Comparison of ENCODE assay signal across 8 cellular contexts in the genomic region with DNA sequence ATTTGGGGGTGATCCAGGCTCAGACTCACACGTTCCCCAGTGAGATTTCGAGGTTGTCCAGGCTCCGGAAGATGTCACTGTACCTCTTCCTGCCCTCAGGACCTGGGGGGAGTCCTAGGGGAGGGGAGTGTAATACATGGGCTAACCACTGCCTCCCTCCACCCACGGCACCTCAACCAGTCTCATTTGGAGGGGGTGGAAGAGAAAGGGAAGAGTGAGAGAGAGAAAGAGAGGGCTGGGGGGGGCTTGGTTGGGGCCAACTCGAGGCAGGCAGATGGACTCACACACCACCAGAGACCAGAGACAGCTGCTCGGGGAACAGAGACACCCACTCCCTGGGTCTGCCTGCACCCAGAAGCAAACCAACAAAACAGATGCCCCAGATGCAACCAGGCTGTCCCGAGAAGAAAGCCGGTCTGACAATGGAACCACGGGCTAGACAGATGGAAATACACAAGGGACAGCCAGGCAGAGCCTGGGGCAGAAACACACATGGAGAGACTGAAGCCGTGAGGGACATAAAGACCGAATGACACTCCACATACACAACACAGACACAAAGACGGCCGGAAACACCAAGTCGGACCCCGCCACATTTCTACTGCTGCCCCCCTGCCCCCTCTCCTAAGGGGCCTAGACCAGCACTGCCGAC. TPM values are rescaled to one million over a fixed set of nuclear protein-coding genes. Genes with fewer than 3 reads are reported as not detected.
DNase-seq lines count a peak whose midpoint lies in the region; ATAC-seq and TF ChIP-seq lines count a peak whose summit lies in the region.

No MANE protein-coding gene starts in this region.

- DNase-seq in CMK (ENCODE audit: low read depth) = peak; percentile 12
- peak; percentile 45 for DNase-seq in GM23248
- peak; percentile 11 for DNase-seq in PC-3
- DNase-seq in astrocyte of the hippocampus (ENCODE audit: low read depth, low spot score) = peak; percentile 34
- DNase-seq in stimulated activated CD8-positive, alpha-beta memory T cell treated with anti-CD3 and anti-CD28 coated beads, Interleukin-7, amount 100 ng/mL, for 24 hours (ENCODE audit: low read depth) = peak; percentile 7

- H3K27ac ChIP-seq in GM23248 (no peak overlapping the region), PC-3 (ENCODE audit: low read length) (no peak overlapping the region), liver (ENCODE audit: low read depth in 1 of 2, low read length in 2 of 2) (peak overlapping the region; percentile 43 to 73)

- H3K4me3 ChIP-seq in GM23248 = peak overlapping the region; percentile 94
- H3K4me3 ChIP-seq in PC-3 (ENCODE audit: low read length) = peak overlapping the region; percentile 91
- H3K4me3 ChIP-seq in liver (ENCODE audit: low read depth in 1 of 3, low read length in 3 of 3) = peak overlapping the region; percentile 71 to 89 (median 72)

- no peak for TF ChIP-seq RAD21 in liver (IDR thresholded peaks at IDR 0.05)

- H3F3A ChIP-seq in GM23248 (ENCODE audit: insufficient read depth) = peaks cover 8% of the 10 kb centered on the region
- no peaks in the 10 kb centered on the region for H3F3A ChIP-seq in PC-3 (ENCODE audit: low read length, unreplicated experiment)

- POLR2A ChIA-PET in PC-3 (lab: Charles Lee; ENCODE audit: unreplicated experiment) = no interaction called here

- no peaks in the 10 kb centered on the region for H3K4me1 ChIP-seq in GM23248 (ENCODE audit: insufficient read depth)
- peaks cover 3% of the 10 kb centered on the region; the same call in 1 of the 2 replicates for H3K4me1 ChIP-seq in PC-3 (ENCODE audit: insufficient read depth, low read length)
- H3K4me1 ChIP-seq in liver (ENCODE audit: control insufficient read depth in 4 of 4, insufficient read depth in 4 of 4, low read length in 3 of 4) = peaks cover 1 to 15% (median 8%) of the 10 kb centered on the region in 4 donors

- TF ChIP-seq CTCF in PC-3 (conservative IDR thresholded peaks at IDR 0.05; ENCODE audit: low read depth, low read length) (no peak), liver (IDR thresholded peaks at IDR 0.05; ENCODE audit: low read depth, low read length, missing input control) (no peak)

- ATAC-seq in PC-3 (peak; percentile 32), HG03571 (IDR thresholded peaks at IDR 0.05; ENCODE audit: unreplicated experiment) (no peak), GM21390 (IDR thresholded peaks at IDR 0.05; ENCODE audit: unreplicated experiment) (no peak)

- 22 to 23% methylated on average over 15 to 16 of the region's 16 CpGs for WGBS in GM23248 (ENCODE audit: low coverage in 1 of 2, low lambda C conversion rate in 2 of 2, missing lambda C conversion rate in 2 of 2), 2 experiments
- WGBS in liver = 33% methylated on average over 16 of the region's 16 CpGs

- H3K4me2 ChIP-seq in GM23248 (ENCODE audit: unreplicated experiment) = peak overlapping the region; percentile 100
- H3K4me2 ChIP-seq in PC-3 (ENCODE audit: low read length) = peak overlapping the region; percentile 94

- CTCF ChIA-PET in PC-3 (lab: Charles Lee) = no interaction called here

- H3K27me3 ChIP-seq in GM23248 (replicated peaks; ENCODE audit: insufficient read depth) = no peaks in the 10 kb centered on the region
- no peaks in the 10 kb centered on the region for H3K27me3 ChIP-seq in PC-3 (ENCODE audit: low read length)
- no peaks in the 10 kb centered on the region for H3K27me3 ChIP-seq in liver (ENCODE audit: control insufficient read depth in 4 of 4, insufficient read depth in 4 of 4, low read length in 3 of 4)

- intact Hi-C loops in PC-3 (cut with micrococcal nuclease) = loop anchor here (1.0 to 5.0 kb wide), 2 partner anchors 90 to 110 kb away; no protein-coding TSS in a partner anchor

- H3K36me3 ChIP-seq in GM23248 (ENCODE audit: low read depth) (no peaks in the 10 kb centered on the region; the same call in 1 of the 2 replicates), PC-3 (ENCODE audit: low read depth, low read length) (peaks cover 10% of the 10 kb centered on the region; the same call in 1 of the 2 replicates), liver (ENCODE audit: control insufficient read depth in 4 of 4, insufficient read depth in 3 of 4, low read depth in 1 of 4, low read length in 3 of 4) (peaks cover 14 to 29% (median 19%) of the 10 kb centered on the region in 4 donors)

- H4K20me1 ChIP-seq in GM23248 (ENCODE audit: insufficient read depth) (no peaks in the 10 kb centered on the region), PC-3 (ENCODE audit: low read length) (no peaks in the 10 kb centered on the region)

- BruUV-seq in PC-3 (replicated peaks; lab: Mats Ljungman, UMichigan) = no TSS peak

- H3K9me3 ChIP-seq in GM23248 (ENCODE audit: low read depth) (no peaks in the 10 kb centered on the region), PC-3 (ENCODE audit: low read length) (no peaks in the 10 kb centered on the region), liver (ENCODE audit: control insufficient read depth in 4 of 4, low read length in 3 of 4) (no peaks in the 10 kb centered on the region)

- H3K9ac ChIP-seq in GM23248 = peak overlapping the region; percentile 85
- peak overlapping the region; percentile 77 for H3K9ac ChIP-seq in PC-3 (ENCODE audit: low read length)
- peak overlapping the region; percentile 58 to 66 for H3K9ac ChIP-seq in liver (ENCODE audit: low read depth in 1 of 2, low read length in 2 of 2)

- no peaks in the 10 kb centered on the region for H3K9me2 ChIP-seq in GM23248 (ENCODE audit: insufficient read depth)
- H3K9me2 ChIP-seq in PC-3 (replicated peaks; ENCODE audit: low read length) = no peaks in the 10 kb centered on the region

- H2AFZ ChIP-seq in GM23248 (peak overlapping the region; percentile 89), PC-3 (ENCODE audit: low read length) (peak overlapping the region; percentile 92)

- in situ Hi-C loops in GM23248 (cut with MboI) = loop anchor here (5.0 kb wide), 1 partner anchor 105 kb away; a partner anchor contains a TSS

- H3K79me2 ChIP-seq in GM23248 (ENCODE audit: insufficient read depth) = no peaks in the 10 kb centered on the region
- H3K79me2 ChIP-seq in PC-3 (ENCODE audit: low read length) = 0 out of 2 replicates have a peak, but pooled peaks cover 6% of the 10 kb centered on the region

TF ChIP-seq in liver, 16 proteins besides CTCF, POLR2A, EP300 and RAD21:
- TF ChIP-seq, protein P1, sequence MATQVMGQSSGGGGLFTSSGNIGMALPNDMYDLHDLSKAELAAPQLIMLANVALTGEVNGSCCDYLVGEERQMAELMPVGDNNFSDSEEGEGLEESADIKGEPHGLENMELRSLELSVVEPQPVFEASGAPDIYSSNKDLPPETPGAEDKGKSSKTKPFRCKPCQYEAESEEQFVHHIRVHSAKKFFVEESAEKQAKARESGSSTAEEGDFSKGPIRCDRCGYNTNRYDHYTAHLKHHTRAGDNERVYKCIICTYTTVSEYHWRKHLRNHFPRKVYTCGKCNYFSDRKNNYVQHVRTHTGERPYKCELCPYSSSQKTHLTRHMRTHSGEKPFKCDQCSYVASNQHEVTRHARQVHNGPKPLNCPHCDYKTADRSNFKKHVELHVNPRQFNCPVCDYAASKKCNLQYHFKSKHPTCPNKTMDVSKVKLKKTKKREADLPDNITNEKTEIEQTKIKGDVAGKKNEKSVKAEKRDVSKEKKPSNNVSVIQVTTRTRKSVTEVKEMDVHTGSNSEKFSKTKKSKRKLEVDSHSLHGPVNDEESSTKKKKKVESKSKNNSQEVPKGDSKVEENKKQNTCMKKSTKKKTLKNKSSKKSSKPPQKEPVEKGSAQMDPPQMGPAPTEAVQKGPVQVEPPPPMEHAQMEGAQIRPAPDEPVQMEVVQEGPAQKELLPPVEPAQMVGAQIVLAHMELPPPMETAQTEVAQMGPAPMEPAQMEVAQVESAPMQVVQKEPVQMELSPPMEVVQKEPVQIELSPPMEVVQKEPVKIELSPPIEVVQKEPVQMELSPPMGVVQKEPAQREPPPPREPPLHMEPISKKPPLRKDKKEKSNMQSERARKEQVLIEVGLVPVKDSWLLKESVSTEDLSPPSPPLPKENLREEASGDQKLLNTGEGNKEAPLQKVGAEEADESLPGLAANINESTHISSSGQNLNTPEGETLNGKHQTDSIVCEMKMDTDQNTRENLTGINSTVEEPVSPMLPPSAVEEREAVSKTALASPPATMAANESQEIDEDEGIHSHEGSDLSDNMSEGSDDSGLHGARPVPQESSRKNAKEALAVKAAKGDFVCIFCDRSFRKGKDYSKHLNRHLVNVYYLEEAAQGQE (IDR thresholded peaks at IDR 0.05) = no peak

RNA-seq across cellular contexts. Expression of a gene that starts 0.8 kb away (rescaled TPM):
- 2.9 and 5.0 TPM in 2 replicates for total RNA-seq in GM23248 (2014; rRNA removed; shearing (Covaris generic))
- polyA plus RNA-seq in GM23248 (2016; fragmentation: Nextera tagmentation; extraction: Ambion mirVana) = 3.0 and 3.1 TPM in 2 replicates
- total RNA-seq in PC-3 (2014; rRNA removed) = 6.3 and 11.1 TPM in 2 replicates
- total RNA-seq in liver = 1 to 10 TPM; 5.3 to 6.5 TPM
- 1 to 10 TPM in 1 of 2 donors, under 1 TPM in 1; 0.89 to 3.4 TPM for polyA plus RNA-seq in liver

RNA-seq across cellular contexts. Expression of a gene that starts 14.6 kb away (rescaled TPM):
- 0.13 and 1.8 TPM in 2 replicates for total RNA-seq in GM23248 (2014; rRNA removed; shearing (Covaris generic))
- polyA plus RNA-seq in GM23248 (2016; fragmentation: Nextera tagmentation; extraction: Ambion mirVana) (0.72 and 1.3 TPM in 2 replicates), liver (1 to 10 TPM; 1.0 to 1.3 TPM)
- total RNA-seq in PC-3 (2014; rRNA removed) (26.6 and 31.0 TPM in 2 replicates), liver (1 to 10 TPM; 1.0 to 3.4 TPM)

RNA-seq across cellular contexts. Expression of a gene that starts 20.8 kb away (rescaled TPM):
- 86.6 and 101 TPM in 2 replicates for total RNA-seq in GM23248 (2014; rRNA removed; shearing (Covaris generic))
- polyA plus RNA-seq in GM23248 (2016; fragmentation: Nextera tagmentation; extraction: Ambion mirVana) = 42.3 TPM in 2 replicates
- total RNA-seq in PC-3 (2014; rRNA removed) = 48.5 and 58.2 TPM in 2 replicates
- 10 to 100 TPM; 18.8 to 36.5 TPM for total RNA-seq in liver
- 10 to 100 TPM; 15.1 to 22.1 TPM for polyA plus RNA-seq in liver

RNA-seq across cellular contexts. Expression of a gene that starts 24.1 kb away (rescaled TPM):
- 0.32 TPM in 1 of 2 replicates, not detected in the other for total RNA-seq in GM23248 (2014; rRNA removed; shearing (Covaris generic))
- polyA plus RNA-seq in GM23248 (2016; fragmentation: Nextera tagmentation; extraction: Ambion mirVana) = 0.63 and 0.71 TPM in 2 replicates
- total RNA-seq in PC-3 (2014; rRNA removed) = 6.9 TPM in 2 replicates
- under 1 TPM; 0.19 to 0.59 TPM for total RNA-seq in liver
- under 1 TPM in 1 of 2 donors, not detected in 1; 0.21 TPM for polyA plus RNA-seq in liver

RNA-seq across cellular contexts. Expression of a gene that starts 26.0 kb away (rescaled TPM):
- 3.7 and 11.4 TPM in 2 replicates for total RNA-seq in GM23248 (2014; rRNA removed; shearing (Covaris generic))
- polyA plus RNA-seq in GM23248 (2016; fragmentation: Nextera tagmentation; extraction: Ambion mirVana) = 3.7 and 4.5 TPM in 2 replicates
- total RNA-seq in PC-3 (2014; rRNA removed) = 11.0 and 11.3 TPM in 2 replicates
- 1 to 10 TPM; 4.6 to 6.9 TPM for total RNA-seq in liver
- polyA plus RNA-seq in liver = 1 to 10 TPM; 1.5 to 2.4 TPM

Comparison
In these comparisons a context has a peak if more than half of its experiments do, and no peak if none do; other contexts are left out.
1. H3K27ac ChIP-seq: peak in liver (2 of 2); none in GM23248 (single experiment) and PC-3 (single experiment).
2. Peak in every context shown above with its lines, with median percentiles within 50 percentile points of each other: DNase-seq, H3K4me3 ChIP-seq and H3K9ac ChIP-seq.